13 cellular contexts compared by ENCODE assay signal in the genomic region with DNA sequence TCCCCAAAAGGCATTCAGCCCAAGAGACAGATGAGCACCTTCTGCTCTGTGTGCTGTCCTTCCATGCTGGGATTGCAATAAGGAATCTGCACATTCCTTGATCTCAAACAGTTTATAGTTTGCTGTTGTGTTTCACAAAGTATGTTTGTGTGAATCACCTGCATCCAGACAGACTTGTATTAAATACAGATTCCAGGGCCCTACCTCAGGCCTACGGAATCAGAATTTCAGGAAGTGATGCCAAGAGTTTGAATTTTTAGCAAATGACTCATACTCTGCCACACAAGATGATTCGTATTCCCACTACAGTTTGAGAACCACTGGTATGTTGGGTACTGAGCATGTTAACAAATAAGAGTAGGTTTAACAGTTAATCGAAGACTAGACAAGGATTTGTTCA. TPM values are rescaled to one million over a fixed set of nuclear protein-coding genes. Genes with fewer than 3 reads are reported as not detected.
DNase-seq lines count a peak whose midpoint lies in the region; ATAC-seq, FAIRE-seq and TF ChIP-seq lines count a peak whose summit lies in the region.
"Had no signal": no experiment of that assay in that cellular context is flagged by ENCODE, and none has a peak within 500 bp of the region (broad histone marks: within the 10 kb centered on the region; RNA-seq: fewer than 3 reads in every experiment).

No MANE protein-coding gene starts in this region.

- peaks cover 34% of the 10 kb centered on the region for H3K9me3 Mint-ChIP-seq in endodermal cell

- no peaks in the 10 kb centered on the region for H4K20me1 ChIP-seq in HepG2 (ENCODE audit: insufficient read depth, low read length)

- peaks cover 27% of the 10 kb centered on the region for H3K36me3 Mint-ChIP-seq in endodermal cell (ENCODE audit: low read depth)

- 61% methylated on average over 3 of the region's 3 CpGs for WGBS in HepG2 (ENCODE audit: low lambda C conversion rate)
- WGBS in right lobe of liver (ENCODE audit: insufficient coverage, low coverage, low lambda C conversion rate, missing lambda C conversion rate) = 51% methylated on average over 3 of the region's 3 CpGs
- WGBS in endodermal cell (ENCODE audit: insufficient coverage in 1 of 2, insufficient read length in 1 of 2), 2 experiments = 82 to 85% methylated on average over 2 to 3 of the region's 3 CpGs

- intact Hi-C loops in HepG2 (cut with micrococcal nuclease; ENCODE audit: unreplicated experiment) (no loop called here), right lobe of liver (cut with DNase I) (no loop called here)

- H3K4me1 ChIP-seq in HepG2 (ENCODE audit: insufficient read depth, low read length) (no peaks in the 10 kb centered on the region), right lobe of liver (no peaks in the 10 kb centered on the region), SJSA1 (replicated peaks) (peaks cover 24% of the 10 kb centered on the region), endodermal cell (ENCODE audit: control insufficient read depth, insufficient read depth, low read length) (no peaks in the 10 kb centered on the region)
- H3K4me1 ChIP-seq: neural progenitor cell had no signal

- no peak overlapping the region for H2AFZ ChIP-seq in HepG2 (ENCODE audit: low read length)
- H2AFZ ChIP-seq: neural progenitor cell had no signal

- H3K79me2 ChIP-seq in HepG2 (ENCODE audit: insufficient read depth, low read length) = no peaks in the 10 kb centered on the region

- FAIRE-seq in HepG2 (lab: Jason Lieb, UNC) = peak; percentile 77

- POLR2A ChIA-PET in HepG2 (lab: Yijun Ruan, JAX) = no interaction called here
- POLR2A ChIA-PET in GM10248 (lab: Yijun Ruan, JAX) = no interaction called here

- no peak for TF ChIP-seq POLR2A in HepG2 (IDR thresholded peaks at IDR 0.05; ENCODE audit: insufficient read depth in 1 of 2, low read depth in 2 of 2, low read length in 2 of 2)
- TF ChIP-seq POLR2A in right lobe of liver (IDR thresholded peaks at IDR 0.05) = no peak

- DNase-seq in HepG2 (ENCODE audit: low spot score) (no peak), right lobe of liver (no peak), SJSA1 (ENCODE audit: low read depth in 1 of 2, low spot score in 2 of 2) (peak; percentile 59 to 88), fibroblast of peridontal ligament (ENCODE audit: extremely low read depth) (peak; percentile 77), GM10248 (ENCODE audit: extremely low spot score) (no peak), endodermal cell (no peak)
- no peak for DNase-seq in NK-92 treated with Interleukin-12 subunit alpha and Interleukin-12 subunit beta, amount 100 ng/mL, for 24 hours (lab: John Stamatoyannopoulos, UW)
- no peak for DNase-seq in stimulated activated CD4-positive, alpha-beta T cell treated with anti-CD3 and anti-CD28 coated beads, Interleukin-12 subunit alpha, Interleukin-12 subunit beta, amount 100 ng/mL, for 4 hours
- DNase-seq: H7 had no signal

- H3K9me3 ChIP-seq in HepG2 (ENCODE audit: low read length) (peaks cover 73% of the 10 kb centered on the region), right lobe of liver (no peaks in the 10 kb centered on the region), SJSA1 (replicated peaks) (no peaks in the 10 kb centered on the region; the same call in 1 of the 2 replicates), endodermal cell (ENCODE audit: control insufficient read depth, low read length) (peaks cover 34% of the 10 kb centered on the region)
- H3K9me3 ChIP-seq: vagina had no signal

- CTCF ChIA-PET in HepG2 (lab: Yijun Ruan, JAX; ENCODE audit: low intra/inter-chr PET ratio, low total read pairs) = no interaction called here
- CTCF ChIA-PET in GM10248 (lab: Yijun Ruan, JAX) = no interaction called here

- H3K9ac ChIP-seq in HepG2 (ENCODE audit: insufficient read depth, low read depth, low read length) (no peak overlapping the region), endodermal cell (ENCODE audit: extremely low read depth, low read length, poor library complexity, severe bottlenecking) (no peak overlapping the region)
- H3K9ac ChIP-seq: neural progenitor cell had no signal

- no peaks in the 10 kb centered on the region for H3K4me1 Mint-ChIP-seq in endodermal cell
- H3K4me1 Mint-ChIP-seq: neural progenitor cell had no signal

- no peaks in the 10 kb centered on the region for H3K27me3 Mint-ChIP-seq in endodermal cell (ENCODE audit: insufficient read depth)

- no peak overlapping the region for H3K4me3 ChIP-seq in HepG2 (replicated peaks in 1 of 3; ENCODE audit: insufficient read depth in 1 of 3, low read depth in 2 of 3, low read length in 3 of 3)
- no peak overlapping the region for H3K4me3 ChIP-seq in right lobe of liver
- H3K4me3 ChIP-seq in SJSA1 = peak overlapping the region; percentile 5; the same call in 1 of the 2 replicates
- H3K4me3 ChIP-seq in endodermal cell (ENCODE audit: low read length) = no peak overlapping the region
- H3K4me3 ChIP-seq: cardiac muscle cell, neural progenitor cell, vagina had no signal

- H3K27me3 ChIP-seq in HepG2 (ENCODE audit: control insufficient read depth in 1 of 2, insufficient read depth in 2 of 2, low read length in 2 of 2) (no peaks in the 10 kb centered on the region), right lobe of liver (no peaks in the 10 kb centered on the region), SJSA1 (replicated peaks) (no peaks in the 10 kb centered on the region), endodermal cell (ENCODE audit: control insufficient read depth, insufficient read depth, low read length, poor library complexity, severe bottlenecking) (no peaks in the 10 kb centered on the region)
- H3K27me3 ChIP-seq: cardiac muscle cell, neural progenitor cell, vagina had no signal

- no TSS peak for BruUV-seq in HepG2 (replicated peaks; lab: Mats Ljungman, UMichigan)

- no peak overlapping the region for H3K27ac Mint-ChIP-seq in endodermal cell
- H3K27ac Mint-ChIP-seq: neural progenitor cell had no signal

- H3K27ac ChIP-seq in HepG2 (ENCODE audit: extremely low read length, insufficient read depth, low read length) (no peak overlapping the region), right lobe of liver (no peak overlapping the region), SJSA1 (peak overlapping the region; percentile 88), endodermal cell (ENCODE audit: low read depth, low read length) (no peak overlapping the region)
- H3K27ac ChIP-seq: C4-2B, cardiac muscle cell, neural progenitor cell, vagina had no signal

- TF ChIP-seq RAD21 in HepG2 (CRISPR knock-in tag; IDR thresholded peaks at IDR 0.05) = no peak

- ATAC-seq in HepG2 (no peak), right lobe of liver (no peak)

- in situ Hi-C loops in HepG2 (cut with HindIII; ENCODE audit: extremely low pct_ligation_motif_present, low pct_unique_long_range_greater_than_20kb) = no loop called here

- no peak for TF ChIP-seq EP300 in HepG2 (IDR thresholded peaks at IDR 0.05; ENCODE audit: low read depth in 2 of 2, low read length in 2 of 2)
- TF ChIP-seq EP300 in HepG2 (CRISPR knock-in tag; IDR thresholded peaks at IDR 0.05; ENCODE audit: borderline replicate concordance) = no peak

- TF ChIP-seq CTCF in HepG2 (CRISPR knock-in tag; IDR thresholded peaks at IDR 0.05) (no peak), right lobe of liver (IDR thresholded peaks at IDR 0.05) (no peak), GM10248 (IDR thresholded peaks at IDR 0.05; ENCODE audit: control extremely low read depth, extremely low read depth, low read depth, missing control alignments) (no peak), endodermal cell (conservative IDR thresholded peaks at IDR 0.05) (no peak)

- H3K4me2 ChIP-seq in HepG2 (ENCODE audit: low read depth, low read length) = no peak overlapping the region
- H3K4me2 ChIP-seq: neural progenitor cell had no signal

- peaks cover 0 to 17% of the 10 kb centered on the region in 2 experiments; a peak in 3 of 5 replicates for H3K36me3 ChIP-seq in HepG2 (replicated peaks in 1 of 2; ENCODE audit: control insufficient read depth in 1 of 2, insufficient read depth in 2 of 2, low read length in 2 of 2)
- H3K36me3 ChIP-seq in right lobe of liver = peaks cover 0 to 12% (median 0%) of the 10 kb centered on the region in 4 donors
- peaks cover 41% of the 10 kb centered on the region for H3K36me3 ChIP-seq in SJSA1
- peaks cover 26% of the 10 kb centered on the region for H3K36me3 ChIP-seq in endodermal cell (ENCODE audit: control insufficient read depth, insufficient read depth, low read length)
- H3K36me3 ChIP-seq: cardiac muscle cell, neural progenitor cell, vagina had no signal

- H3K4me3 Mint-ChIP-seq in endodermal cell = no peak overlapping the region
- H3K4me3 Mint-ChIP-seq: neural progenitor cell had no signal

TF ChIP-seq in HepG2, 621 proteins besides CTCF, POLR2A, EP300 and RAD21 (continues in another document):
- TF ChIP-seq FOSL2 (CRISPR knock-in tag; IDR thresholded peaks at IDR 0.05) (peak; percentile 47), ZNF546 (CRISPR knock-in tag; conservative IDR thresholded peaks at IDR 0.05) (no peak), ZNF101 (CRISPR knock-in tag; IDR thresholded peaks at IDR 0.05; ENCODE audit: borderline replicate concordance, low read depth) (no peak)

RNA-seq across cellular contexts. Expression of a gene that starts 7.0 kb away (rescaled TPM):
- total RNA-seq in HepG2 (2016; rRNA removed; fragmentation: Illumina TruSeq; extraction: Trizol) (20.7 and 34.7 TPM in 2 replicates), right lobe of liver (10 to 100 TPM; 20.5 to 27.7 (median 24.8) TPM), endodermal cell (10 to 100 TPM; 26.5 to 38.7 TPM)
- total RNA-seq in HepG2 (2016; cell fraction: cytosol; rRNA removed; fragmentation: Illumina TruSeq; extraction: Trizol; ENCODE audit: low read depth) = 4.2 and 6.3 TPM in 2 replicates
- 19.6 and 32.2 TPM in 2 replicates for total RNA-seq in HepG2 (2016; cell fraction: insoluble cytoplasmic fraction; rRNA removed; fragmentation: Illumina TruSeq; extraction: Trizol)
- total RNA-seq in HepG2 (2016; cell fraction: membrane; rRNA removed; fragmentation: Illumina TruSeq; extraction: Trizol) = 18.7 and 19.2 TPM in 2 replicates
- 10.8 and 11.2 TPM in 2 replicates for total RNA-seq in HepG2 (2016; cell fraction: nucleus; rRNA removed; fragmentation: Illumina TruSeq; extraction: Trizol)
- polyA plus RNA-seq in HepG2 (2011; rRNA removed) = 9.5 and 13.4 TPM in 2 replicates
- polyA plus RNA-seq in HepG2 (2011; cell fraction: cytosol; rRNA removed) = 5.3 and 8.9 TPM in 2 replicates
- 2.7 and 3.3 TPM in 2 replicates for polyA plus RNA-seq in HepG2 (2011; cell fraction: nucleus; rRNA removed)
- 10.9 and 11.7 TPM in 2 replicates for polyA plus RNA-seq in HepG2 (2012)
- 5.4 and 7.4 TPM in 2 replicates for polyA plus RNA-seq in HepG2 (2016; cell fraction: cytosol; fragmentation: Illumina TruSeq; extraction: Trizol; ENCODE audit: low read depth)
- polyA plus RNA-seq in HepG2 (2016; cell fraction: insoluble cytoplasmic fraction; fragmentation: Illumina TruSeq; extraction: Trizol; ENCODE audit: low read depth) = 35.9 and 37.3 TPM in 2 replicates
- polyA plus RNA-seq in HepG2 (2016; cell fraction: membrane; fragmentation: Illumina TruSeq; extraction: Trizol; ENCODE audit: low read depth) = 18.4 and 18.9 TPM in 2 replicates
- polyA plus RNA-seq in HepG2 (2016; cell fraction: nucleus; fragmentation: Illumina TruSeq; extraction: Trizol; ENCODE audit: insufficient read depth, low read depth) = 13.1 and 14.2 TPM in 2 replicates
- polyA minus RNA-seq in HepG2 (2011; rRNA and poly(A)+ RNA removed; ENCODE audit: low replicate concordance) = 6.3 and 20.7 TPM in 2 replicates
- 8.2 and 9.6 TPM in 2 replicates for polyA minus RNA-seq in HepG2 (2011; cell fraction: cytosol; rRNA and poly(A)+ RNA removed)
- polyA minus RNA-seq in HepG2 (2011; cell fraction: nucleus; rRNA and poly(A)+ RNA removed) = 10.6 and 11.4 TPM in 2 replicates
- total RNA-seq in SJSA1 (2014; rRNA removed; shearing (Covaris generic)) = 68.0 and 86.1 TPM in 2 replicates
- 27.0 TPM for polyA plus RNA-seq in endodermal cell (2013, experiment 1 of 2)
- polyA plus RNA-seq in endodermal cell (2013, experiment 2 of 2) = 30.2 TPM

Comparison
In these comparisons a context has a peak if more than half of its experiments do, and no peak if none do; other contexts are left out.
1. DNase-seq: peak in SJSA1 (2 of 2) and fibroblast of peridontal ligament (single experiment); none in HepG2 (single experiment), right lobe of liver (0 of 3), GM10248 (single experiment), endodermal cell (single experiment), NK-92 treated with Interleukin-12 subunit alpha and Interleukin-12 subunit beta, amount 100 ng/mL, for 24 hours (single experiment) and stimulated activated CD4-positive, alpha-beta T cell treated with anti-CD3 and anti-CD28 coated beads, Interleukin-12 subunit alpha, Interleukin-12 subunit beta, amount 100 ng/mL, for 4 hours (single experiment).